Comparison of ENCODE assay signal across 25 cellular contexts in the genomic region with DNA sequence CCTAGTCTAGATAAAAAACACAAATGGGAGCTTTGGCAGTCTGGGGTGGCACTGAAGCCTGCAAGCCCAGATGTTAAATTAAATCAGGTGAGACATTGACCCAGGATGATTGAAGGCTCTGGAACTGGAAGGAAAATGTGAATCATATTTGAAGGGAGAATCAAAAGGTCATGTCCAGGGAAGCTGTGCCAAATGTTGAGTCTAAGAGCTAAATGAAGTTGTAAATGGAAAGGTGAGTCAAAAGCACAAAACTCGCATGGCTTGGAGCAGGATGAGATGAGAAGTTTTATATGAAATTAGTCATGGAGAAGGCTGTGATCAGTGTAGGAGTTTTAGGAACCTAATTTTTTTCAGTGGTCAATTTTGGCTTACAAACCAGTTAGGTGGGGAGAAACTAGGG.
A peak's percentile ranks its signal among the peaks of the same experiment; 100 is the strongest.
DNase-seq lines count a peak whose midpoint lies in the region; ATAC-seq, FAIRE-seq and TF ChIP-seq lines count a peak whose summit lies in the region.
"Had no signal": no experiment of that assay in that cellular context is flagged by ENCODE, and none has a peak within 500 bp of the region (broad histone marks: within the 10 kb centered on the region; RNA-seq: fewer than 3 reads in every experiment).

No MANE protein-coding gene starts in this region.

- H3K9me3 ChIP-seq in astrocyte (ENCODE audit: insufficient read depth, low read depth, low read length) = peaks cover 3% of the 10 kb centered on the region
- H3K9me3 ChIP-seq: ovary had no signal

- intact Hi-C loops in activated CD4-positive, alpha-beta T cell treated with anti-CD3 and anti-CD28 coated beads, Interleukin-2, amount 10 ng/mL, durations not matched to agents 24 days and 14 days (cut with micrococcal nuclease) = no loop called here

- peaks cover 8% of the 10 kb centered on the region for H3K4me1 Mint-ChIP-seq in astrocyte (ENCODE audit: low read depth, unreplicated experiment)
- no peaks in the 10 kb centered on the region for H3K4me1 Mint-ChIP-seq in activated CD4-positive, alpha-beta T cell treated with anti-CD3 and anti-CD28 coated beads, Interleukin-2, amount 10 ng/mL, durations not matched to agents 24 days and 14 days
- no peaks in the 10 kb centered on the region for H3K4me1 Mint-ChIP-seq in endothelial cell (ENCODE audit: unreplicated experiment)
- H3K4me1 Mint-ChIP-seq: nephron progenitor cell had no signal

- no peak overlapping the region for H3K27ac Mint-ChIP-seq in astrocyte (ENCODE audit: unreplicated experiment)
- no peak overlapping the region for H3K27ac Mint-ChIP-seq in activated CD4-positive, alpha-beta T cell treated with anti-CD3 and anti-CD28 coated beads, Interleukin-2, amount 10 ng/mL, durations not matched to agents 24 days and 14 days
- no peak overlapping the region for H3K27ac Mint-ChIP-seq in endothelial cell (ENCODE audit: unreplicated experiment)
- H3K27ac Mint-ChIP-seq: nephron progenitor cell had no signal

- H3K27me3 ChIP-seq in astrocyte (ENCODE audit: insufficient read depth, low read length) = no peaks in the 10 kb centered on the region
- H3K27me3 ChIP-seq: body of pancreas, heart left ventricle, ovary had no signal

- H2AFZ ChIP-seq in astrocyte (ENCODE audit: low read depth, low read length) = no peak overlapping the region

- H3K9ac ChIP-seq in astrocyte (ENCODE audit: low read length) = no peak overlapping the region

- H3K36me3 ChIP-seq in astrocyte (ENCODE audit: insufficient read depth, low read length) = no peaks in the 10 kb centered on the region
- H3K36me3 ChIP-seq: heart left ventricle, ovary, WERI-Rb-1 had no signal

- no peak overlapping the region for H3K27ac ChIP-seq in astrocyte (ENCODE audit: low read depth, low read length)
- H3K27ac ChIP-seq: body of pancreas, C4-2B, heart left ventricle, ovary, WERI-Rb-1 had no signal

- no peak overlapping the region for H3K4me3 ChIP-seq in astrocyte (ENCODE audit: insufficient read depth, low read depth, low read length)
- H3K4me3 ChIP-seq: body of pancreas, GM12878, heart left ventricle, lung, ovary had no signal

- no peaks in the 10 kb centered on the region for H3K4me1 ChIP-seq in astrocyte (ENCODE audit: insufficient read depth, low read length)
- H3K4me1 ChIP-seq: body of pancreas, Caco-2, heart left ventricle had no signal

- no peaks in the 10 kb centered on the region for H3K79me2 ChIP-seq in astrocyte (ENCODE audit: insufficient read depth, low read length)

- no peak overlapping the region for H3K4me2 ChIP-seq in astrocyte (ENCODE audit: low read length)

- no peak for ATAC-seq in GM21723 (IDR thresholded peaks at IDR 0.05; ENCODE audit: unreplicated experiment)
- ATAC-seq: body of pancreas, GM12878 had no signal

- no peaks in the 10 kb centered on the region for H4K20me1 ChIP-seq in astrocyte (ENCODE audit: insufficient read depth, low read length)

- H3K9me3 Mint-ChIP-seq in astrocyte (ENCODE audit: unreplicated experiment) = peaks cover 17% of the 10 kb centered on the region
- peaks cover 8% of the 10 kb centered on the region for H3K9me3 Mint-ChIP-seq in activated CD4-positive, alpha-beta T cell treated with anti-CD3 and anti-CD28 coated beads, Interleukin-2, amount 10 ng/mL, durations not matched to agents 24 days and 14 days
- H3K9me3 Mint-ChIP-seq in endothelial cell (ENCODE audit: unreplicated experiment) = no peaks in the 10 kb centered on the region

- H3K27me3 Mint-ChIP-seq in astrocyte (ENCODE audit: low read depth, unreplicated experiment) (no peaks in the 10 kb centered on the region), endothelial cell (ENCODE audit: unreplicated experiment) (no peaks in the 10 kb centered on the region)
- H3K27me3 Mint-ChIP-seq in activated CD4-positive, alpha-beta T cell treated with anti-CD3 and anti-CD28 coated beads, Interleukin-2, amount 10 ng/mL, durations not matched to agents 24 days and 14 days = no peaks in the 10 kb centered on the region

- no peak for TF ChIP-seq CTCF in astrocyte (IDR thresholded peaks at IDR 0.05; ENCODE audit: insufficient read depth, low read depth, low read length)
- TF ChIP-seq CTCF in endothelial cell (IDR thresholded peaks at IDR 0.05; ENCODE audit: unreplicated experiment) = no peak

- DNase-seq in AG20443 (ENCODE audit: low spot score) = peak; percentile 24
- peak; percentile 66 for DNase-seq in HT1080 (ENCODE audit: low read depth)
- DNase-seq in astrocyte (ENCODE audit: low read depth) = peak; percentile 60
- peak; percentile 45 for DNase-seq in iris pigment epithelial cell (ENCODE audit: low read depth)
- no peak for DNase-seq in activated CD4-positive, alpha-beta T cell treated with anti-CD3 and anti-CD28 coated beads, Interleukin-2, amount 10 ng/mL, durations not matched to agents 24 days and 14 days
- DNase-seq in endothelial cell (ENCODE audit: low spot score) = no peak
- no peak for DNase-seq in islet precursor cell
- DNase-seq: activated CD4-positive, alpha-beta T cell treated with anti-CD3 and anti-CD28 coated beads, Interleukin-2, amount 50 U/mL, for 1 hour; activated T-cell treated with anti-CD3 and anti-CD28 coated beads, Interleukin-2, amount 50 U/mL, for 48 hours; body of pancreas; Caco-2; DMS79 treated with DMSO at 0.1 percent for 48 hours; heart left ventricle; NCI-H1417; NCI-H748 treated with DMSO at 0.1 percent for 48 hours; nephron progenitor cell; ovary; small intestine; T-helper 9 cell; trophoblast cell; WERI-Rb-1 had no signal

- no peak for FAIRE-seq in astrocyte (lab: Jason Lieb, UNC)
- FAIRE-seq: GM12878, small intestine had no signal

- H3K4me3 Mint-ChIP-seq in astrocyte (ENCODE audit: unreplicated experiment) = no peak overlapping the region
- H3K4me3 Mint-ChIP-seq in activated CD4-positive, alpha-beta T cell treated with anti-CD3 and anti-CD28 coated beads, Interleukin-2, amount 10 ng/mL, durations not matched to agents 24 days and 14 days = no peak overlapping the region
- H3K4me3 Mint-ChIP-seq in endothelial cell (ENCODE audit: unreplicated experiment) = no peak overlapping the region
- H3K4me3 Mint-ChIP-seq: nephron progenitor cell had no signal

- H3K36me3 Mint-ChIP-seq in astrocyte (ENCODE audit: low read depth, unreplicated experiment) (no peaks in the 10 kb centered on the region), endothelial cell (ENCODE audit: low read depth, unreplicated experiment) (peaks cover 4% of the 10 kb centered on the region)
- no peaks in the 10 kb centered on the region for H3K36me3 Mint-ChIP-seq in activated CD4-positive, alpha-beta T cell treated with anti-CD3 and anti-CD28 coated beads, Interleukin-2, amount 10 ng/mL, durations not matched to agents 24 days and 14 days (ENCODE audit: low read depth)

Comparison
In these comparisons a context has a peak if more than half of its experiments do, and no peak if none do; other contexts are left out.
1. DNase-seq: peak in AG20443 (single experiment), HT1080 (single experiment), astrocyte (single experiment) and iris pigment epithelial cell (single experiment); none in activated CD4-positive, alpha-beta T cell treated with anti-CD3 and anti-CD28 coated beads, Interleukin-2, amount 10 ng/mL, durations not matched to agents 24 days and 14 days (single experiment), endothelial cell (single experiment) and islet precursor cell (single experiment).